In the genomic region with DNA sequence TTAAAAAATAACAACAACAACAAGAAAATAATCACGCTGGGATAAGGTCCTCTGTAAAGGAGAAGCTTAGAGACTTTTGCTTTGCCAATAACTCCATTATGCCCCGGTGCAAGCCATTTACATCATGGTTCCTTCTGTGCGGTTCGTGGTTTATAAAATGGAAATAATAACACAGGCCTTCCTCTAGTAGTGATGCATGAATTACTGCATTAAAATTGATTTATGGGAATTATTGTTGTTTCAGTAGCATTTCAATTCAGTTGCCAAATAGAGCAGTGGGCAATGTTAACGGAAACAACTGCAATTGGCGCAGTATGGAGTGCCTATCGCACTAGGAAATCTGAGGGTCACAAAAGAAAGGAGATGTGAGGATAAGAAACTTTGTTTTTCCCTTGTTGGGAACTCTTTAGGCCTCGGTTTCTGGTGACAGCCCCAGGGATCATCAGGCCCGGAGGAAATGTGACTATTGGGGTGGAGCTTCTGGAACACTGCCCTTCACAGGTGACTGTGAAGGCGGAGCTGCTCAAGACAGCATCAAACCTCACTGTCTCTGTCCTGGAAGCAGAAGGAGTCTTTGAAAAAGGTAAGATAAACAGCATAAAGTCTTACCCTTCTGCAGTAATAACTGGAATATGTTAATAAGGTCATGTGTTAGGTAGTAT, we compare ENCODE assay signal across 9 cellular contexts. TPM values are rescaled to one million over a fixed set of nuclear protein-coding genes. Genes with fewer than 3 reads are reported as not detected.
DNase-seq lines count a peak whose midpoint lies in the region; ATAC-seq and TF ChIP-seq lines count a peak whose summit lies in the region.
"Had no signal": no experiment of that assay in that cellular context is flagged by ENCODE, and none has a peak within 500 bp of the region (broad histone marks: within the 10 kb centered on the region; RNA-seq: fewer than 3 reads in every experiment).

No MANE protein-coding gene starts in this region.

- no peak overlapping the region for H3K4ac ChIP-seq in mesendoderm (ENCODE audit: low read depth, low read length)

- H2BK15ac ChIP-seq in mesendoderm (replicated peaks; ENCODE audit: low read depth): peak overlapping the region; percentile 41

- no peaks in the 10 kb centered on the region for H3K36me3 ChIP-seq in mesendoderm (ENCODE audit: control insufficient read depth, insufficient read depth, low read length)

- peak overlapping the region; percentile 95 for H3K4me3 Mint-ChIP-seq in HFFc6
- peak overlapping the region; percentile 91 for H3K4me3 Mint-ChIP-seq in activated naive CD8-positive, alpha-beta T cell

- no peak overlapping the region for H2AK5ac ChIP-seq in mesendoderm (ENCODE audit: low read length)

- no peak for ATAC-seq in HG03342 (IDR thresholded peaks at IDR 0.05; ENCODE audit: unreplicated experiment)

- no peaks in the 10 kb centered on the region for H3K79me2 ChIP-seq in mesendoderm (ENCODE audit: control insufficient read depth, insufficient read depth, low read length)

- DNase-seq in AML-193 (lab: John Stamatoyannopoulos, UW) (peak; percentile 26 to 41), HFFc6 (no peak), mesendoderm (peak; percentile 32), pons (ENCODE audit: low spot score) (no peak), HT-29 (ENCODE audit: low spot score) (no peak), AG20443 (ENCODE audit: low spot score) (no peak)
- DNase-seq: activated CD4-positive, CD25-positive, alpha-beta regulatory T cell had no signal

- no peaks in the 10 kb centered on the region for H3K27me3 ChIP-seq in mesendoderm (ENCODE audit: insufficient read depth, low read length, poor library complexity)

- H3K4me2 ChIP-seq in mesendoderm (ENCODE audit: low read length): no peak overlapping the region

- no peak overlapping the region for H3K9ac ChIP-seq in mesendoderm (ENCODE audit: low read length)

- H3K27ac ChIP-seq in mesendoderm (ENCODE audit: low read depth, low read length): no peak overlapping the region

- no peak overlapping the region for H3K18ac ChIP-seq in mesendoderm (ENCODE audit: low read length)

- WGBS in mesendoderm (ENCODE audit: extremely low coverage, insufficient coverage, low lambda C conversion rate): no CpG with 5 or more reads among the region's 10 CpGs

- H2BK120ac ChIP-seq in mesendoderm (ENCODE audit: low read depth, low read length): no peak overlapping the region

- no peak overlapping the region for H3K4me3 ChIP-seq in mesendoderm (ENCODE audit: low read length)

- no peaks in the 10 kb centered on the region for H3K9me3 Mint-ChIP-seq in HFFc6
- H3K9me3 Mint-ChIP-seq in activated naive CD8-positive, alpha-beta T cell (ENCODE audit: low read depth): no peaks in the 10 kb centered on the region

- H4K8ac ChIP-seq in mesendoderm (ENCODE audit: low read depth, low read length): no peak overlapping the region

- no peak for TF ChIP-seq CTCF in HFFc6 (IDR thresholded peaks at IDR 0.05)

- H4K5ac ChIP-seq in mesendoderm (ENCODE audit: low read length): no peak overlapping the region

- H3K27me3 Mint-ChIP-seq in HFFc6 (ENCODE audit: insufficient read depth): no peaks in the 10 kb centered on the region; the same call in none of the 2 replicates
- H3K27me3 Mint-ChIP-seq in activated naive CD8-positive, alpha-beta T cell: peaks cover 14% of the 10 kb centered on the region

- peaks cover 57% of the 10 kb centered on the region for H3K4me1 Mint-ChIP-seq in HFFc6 (ENCODE audit: low read depth)
- peaks cover 35% of the 10 kb centered on the region for H3K4me1 Mint-ChIP-seq in activated naive CD8-positive, alpha-beta T cell (ENCODE audit: low read depth)

- H3K36me3 Mint-ChIP-seq in HFFc6 (ENCODE audit: low read depth): peaks cover 41% of the 10 kb centered on the region
- H3K36me3 Mint-ChIP-seq in activated naive CD8-positive, alpha-beta T cell: peaks cover 10% of the 10 kb centered on the region

- H3K4me1 ChIP-seq in mesendoderm (ENCODE audit: control insufficient read depth, low read depth, low read length): no peaks in the 10 kb centered on the region

- H2BK5ac ChIP-seq in mesendoderm (ENCODE audit: low read length): no peak overlapping the region

- H3K56ac ChIP-seq in mesendoderm (ENCODE audit: low read length): peak overlapping the region; percentile 17

- no peak overlapping the region for H3K23ac ChIP-seq in mesendoderm (ENCODE audit: low read length)

- H3K79me1 ChIP-seq in mesendoderm (ENCODE audit: low read length): no peaks in the 10 kb centered on the region

- peak overlapping the region; percentile 96 for H3K27ac Mint-ChIP-seq in HFFc6
- peak overlapping the region; percentile 94 for H3K27ac Mint-ChIP-seq in activated naive CD8-positive, alpha-beta T cell

RNA-seq across cellular contexts. Expression of a gene that starts 1.1 kb away (rescaled TPM):
- 10 to 100 TPM; 32.5 to 56.3 (median 48.9) TPM for total RNA-seq in HFFc6 (2021; fragmentation: NEBNext Ultra II Directional; extraction: Animal tissue kit (Norgen Biotek cat#: 25700))
- polyA plus RNA-seq in mesendoderm (2013, experiment 1 of 2): 1.5 TPM
- polyA plus RNA-seq in mesendoderm (2013, experiment 2 of 2): 1.4 TPM
- total RNA-seq in HT-29 (2014; rRNA removed; shearing (Covaris generic)): not detected in 2 replicates

RNA-seq across cellular contexts. Expression of a gene that starts 43.3 kb away (rescaled TPM):
- total RNA-seq in HFFc6 (2021; fragmentation: NEBNext Ultra II Directional; extraction: Animal tissue kit (Norgen Biotek cat#: 25700)): 10 to 100 TPM; 20.4 to 29.9 (median 26.8) TPM
- polyA plus RNA-seq in mesendoderm (2013, experiment 1 of 2): 3.8 TPM
- polyA plus RNA-seq in mesendoderm (2013, experiment 2 of 2): 4.4 TPM
- total RNA-seq in HT-29 (2014; rRNA removed; shearing (Covaris generic)): 9.7 and 10.8 TPM in 2 replicates

Comparison
In these comparisons a context has a peak if more than half of its experiments do, and no peak if none do; other contexts are left out.
1. DNase-seq: peak in AML-193 (2 of 2) and mesendoderm (single experiment); none in HFFc6 (single experiment), pons (single experiment), HT-29 (single experiment) and AG20443 (single experiment).
2. RNA of a gene that starts 1.1 kb away (total RNA-seq): 32.5 to 56.3 TPM in HFFc6; not detected in HT-29; every median in the first group is over 10 times any median in the second.